ENCODE assay signal across 8 cellular contexts in genomic region chr10:70053896-70054641, GRCh38. TPM values are rescaled to one million over a fixed set of nuclear protein-coding genes. Genes with fewer than 3 reads are reported as not detected.
DNase-seq lines count a peak whose midpoint lies in the region; ATAC-seq and TF ChIP-seq lines count a peak whose summit lies in the region.

No MANE protein-coding gene starts in this region.

- DNase-seq in NCI-H748 (lab: John Stamatoyannopoulos, UW; ENCODE audit: unreplicated experiment) (peak; percentile 45), NCI-H748 treated with DMSO at 0.1 percent for 48 hours (lab: John Stamatoyannopoulos, UW) (no peak), WERI-Rb-1 (peak; percentile 34), foreskin fibroblast (no peak), prostate gland (ENCODE audit: low spot score) (no peak), NCI-H2171 treated with DMSO at 0.1 percent for 48 hours (lab: John Stamatoyannopoulos, UW) (no peak), cortex of kidney (lab: John Stamatoyannopoulos, UW) (no peak)

- peaks cover 3% of the 10 kb centered on the region; the same call in 1 of the 2 replicates for H3K36me3 ChIP-seq in WERI-Rb-1
- no peaks in the 10 kb centered on the region for H3K36me3 ChIP-seq in prostate gland

- peak overlapping the region; percentile 92; the same call in 1 of the 2 replicates for H3K27ac ChIP-seq in WERI-Rb-1
- peak overlapping the region in 1 of 2 donors; percentile 54 for H3K27ac ChIP-seq in prostate gland

- 11% methylated on average over 41 of the region's 41 CpGs for WGBS in prostate gland

- H3K27me3 ChIP-seq in WERI-Rb-1 (ENCODE audit: insufficient read depth, low read depth, severe bottlenecking): no peaks in the 10 kb centered on the region
- H3K27me3 ChIP-seq in prostate gland (replicated peaks; ENCODE audit: insufficient read depth): no peaks in the 10 kb centered on the region

- TF ChIP-seq CTCF in WERI-Rb-1 (IDR thresholded peaks at IDR 0.05; ENCODE audit: low read depth, low read length): peak; percentile 33; the same call in 1 of the 2 replicates
- TF ChIP-seq CTCF in foreskin fibroblast (IDR thresholded peaks at IDR 0.05; ENCODE audit: low read depth, low read length): peak; percentile 13
- TF ChIP-seq CTCF in prostate gland (IDR thresholded peaks at IDR 0.05): no peak

- no peaks in the 10 kb centered on the region for H3K4me1 ChIP-seq in prostate gland (replicated peaks)

- H3K9me3 ChIP-seq in WERI-Rb-1 (ENCODE audit: severe bottlenecking) (no peaks in the 10 kb centered on the region), prostate gland (no peaks in the 10 kb centered on the region)

- peak overlapping the region; percentile 98 for H3K4me3 ChIP-seq in WERI-Rb-1 (ENCODE audit: low read depth, low read length)
- peak overlapping the region; percentile 65 to 70 for H3K4me3 ChIP-seq in foreskin fibroblast (ENCODE audit: low read depth in 1 of 2, low read length in 2 of 2)
- peak overlapping the region; percentile 71 to 77 for H3K4me3 ChIP-seq in prostate gland

- intact Hi-C loops in prostate gland (cut with DNase I): no loop called here

- TF ChIP-seq POLR2A in prostate gland (IDR thresholded peaks at IDR 0.05): no peak

- ATAC-seq in GM19351 (IDR thresholded peaks at IDR 0.05; ENCODE audit: unreplicated experiment): no peak

RNA-seq across cellular contexts. Expression of gene MACROH2A2, which starts 1.4 kb away (rescaled TPM):
- 10 to 100 TPM; 23.1 to 59.5 TPM for total RNA-seq in prostate gland

Comparison
In these comparisons a context has a peak if more than half of its experiments do, and no peak if none do; other contexts are left out.
1. DNase-seq: peak in NCI-H748 (single experiment) and WERI-Rb-1 (single experiment); none in NCI-H748 treated with DMSO at 0.1 percent for 48 hours (single experiment), foreskin fibroblast (0 of 2), prostate gland (single experiment), NCI-H2171 treated with DMSO at 0.1 percent for 48 hours (single experiment) and cortex of kidney (single experiment).
2. CTCF ChIP-seq: peak in WERI-Rb-1 (single experiment) and foreskin fibroblast (single experiment); none in prostate gland (0 of 4).
3. Peak in every context shown above with its lines, with median percentiles within 50 percentile points of each other: H3K4me3 ChIP-seq.